8 cellular contexts compared by ENCODE assay signal in genomic region chr19:5827891-5828660, GRCh38. TPM values are rescaled to one million over a fixed set of nuclear protein-coding genes. Genes with fewer than 3 reads are reported as not detected.
A peak's percentile ranks its signal among the peaks of the same experiment; 100 is the strongest.
DNase-seq lines count a peak whose midpoint lies in the region; ATAC-seq and TF ChIP-seq lines count a peak whose summit lies in the region.

No MANE protein-coding gene starts in this region.

- peak overlapping the region; percentile 96 for H3K9ac ChIP-seq in HUES6 (ENCODE audit: low read length)

- no peaks in the 10 kb centered on the region; the same call in 1 of the 2 replicates for H3K27me3 ChIP-seq in HUES6 (ENCODE audit: control insufficient read depth, insufficient read depth, low read length)

- H3K36me3 ChIP-seq in HUES6 (ENCODE audit: control insufficient read depth, insufficient read depth, low read length): no peaks in the 10 kb centered on the region

- DNase-seq in DMS 273 (lab: John Stamatoyannopoulos, UW; ENCODE audit: unreplicated experiment) (peak; percentile 99), OCI-M2 (lab: John Stamatoyannopoulos, UW; ENCODE audit: unreplicated experiment) (peak; percentile 51), activated T-helper 1 cell treated with Interleukin-2 at 50 U/mL for 16 hours (ENCODE audit: low read depth) (peak; percentile 97), fibroblast of the aortic adventitia (ENCODE audit: low read depth) (peak; percentile 85)
- DNase-seq in natural killer cell treated with Interleukin-12 subunit alpha and Interleukin-12 subunit beta and Interleukin-15 and Interleukin-18, amount 100 ng/mL, for 72 hours (ENCODE audit: low spot score): peak; percentile 98

- peak overlapping the region; percentile 94 for H3K27ac Mint-ChIP-seq in natural killer cell treated with Interleukin-12 subunit alpha and Interleukin-12 subunit beta and Interleukin-15 and Interleukin-18, amount 100 ng/mL, for 72 hours
- peak overlapping the region; percentile 81 for H3K27ac Mint-ChIP-seq in stimulated activated memory B cell treated with anti-CD40 and anti-IgM and Interleukin-4, amounts not matched to agents 10 μg/mL and 1 μg/mL and 100 μg/mL, for 72 hours

- ATAC-seq in GM21526 (IDR thresholded peaks at IDR 0.05; ENCODE audit: low FRiP score, unreplicated experiment): peak; percentile 48
- peak; percentile 90 to 92 for ATAC-seq in natural killer cell treated with Interleukin-12 subunit alpha and Interleukin-12 subunit beta and Interleukin-15 and Interleukin-18, amount 100 ng/mL, for 72 hours
- ATAC-seq in stimulated activated memory B cell treated with anti-CD40 and anti-IgM and Interleukin-4, amounts not matched to agents 10 μg/mL and 1 μg/mL and 100 μg/mL, for 72 hours: peak; percentile 84

- peaks cover 10 to 15% of the 10 kb centered on the region in 2 donors for H3K4me1 Mint-ChIP-seq in natural killer cell treated with Interleukin-12 subunit alpha and Interleukin-12 subunit beta and Interleukin-15 and Interleukin-18, amount 100 ng/mL, for 72 hours (ENCODE audit: low read depth in 2 of 2)
- peaks cover 18% of the 10 kb centered on the region for H3K4me1 Mint-ChIP-seq in stimulated activated memory B cell treated with anti-CD40 and anti-IgM and Interleukin-4, amounts not matched to agents 10 μg/mL and 1 μg/mL and 100 μg/mL, for 72 hours

- H3K4me3 Mint-ChIP-seq in natural killer cell treated with Interleukin-12 subunit alpha and Interleukin-12 subunit beta and Interleukin-15 and Interleukin-18, amount 100 ng/mL, for 72 hours: peak overlapping the region; percentile 96
- peak overlapping the region; percentile 96 for H3K4me3 Mint-ChIP-seq in stimulated activated memory B cell treated with anti-CD40 and anti-IgM and Interleukin-4, amounts not matched to agents 10 μg/mL and 1 μg/mL and 100 μg/mL, for 72 hours

- H3K9me3 Mint-ChIP-seq in natural killer cell treated with Interleukin-12 subunit alpha and Interleukin-12 subunit beta and Interleukin-15 and Interleukin-18, amount 100 ng/mL, for 72 hours: no peaks in the 10 kb centered on the region
- H3K9me3 Mint-ChIP-seq in stimulated activated memory B cell treated with anti-CD40 and anti-IgM and Interleukin-4, amounts not matched to agents 10 μg/mL and 1 μg/mL and 100 μg/mL, for 72 hours: no peaks in the 10 kb centered on the region

- peaks cover 11% of the 10 kb centered on the region; the same call in 1 of the 2 replicates for H3K4me1 ChIP-seq in HUES6 (ENCODE audit: control insufficient read depth, insufficient read depth, low read length)

- H3K27me3 Mint-ChIP-seq in natural killer cell treated with Interleukin-12 subunit alpha and Interleukin-12 subunit beta and Interleukin-15 and Interleukin-18, amount 100 ng/mL, for 72 hours: no peaks in the 10 kb centered on the region
- H3K27me3 Mint-ChIP-seq in stimulated activated memory B cell treated with anti-CD40 and anti-IgM and Interleukin-4, amounts not matched to agents 10 μg/mL and 1 μg/mL and 100 μg/mL, for 72 hours: peaks cover 36% of the 10 kb centered on the region

- peak overlapping the region; percentile 90 for H3K27ac ChIP-seq in HUES6 (ENCODE audit: low read depth, low read length)

- H3K4me3 ChIP-seq in HUES6 (ENCODE audit: low read depth, low read length) (peak overlapping the region; percentile 88), fibroblast of the aortic adventitia (ENCODE audit: low read depth, low read length) (peak overlapping the region; percentile 75)

- no peaks in the 10 kb centered on the region for H3K36me3 Mint-ChIP-seq in natural killer cell treated with Interleukin-12 subunit alpha and Interleukin-12 subunit beta and Interleukin-15 and Interleukin-18, amount 100 ng/mL, for 72 hours
- no peaks in the 10 kb centered on the region for H3K36me3 Mint-ChIP-seq in stimulated activated memory B cell treated with anti-CD40 and anti-IgM and Interleukin-4, amounts not matched to agents 10 μg/mL and 1 μg/mL and 100 μg/mL, for 72 hours

- TF ChIP-seq CTCF in fibroblast of the aortic adventitia (IDR thresholded peaks at IDR 0.05; ENCODE audit: insufficient read depth, low read length): no peak

- no peaks in the 10 kb centered on the region for H3K9me3 ChIP-seq in HUES6 (ENCODE audit: control insufficient read depth, insufficient read depth, low read depth, low read length)

RNA-seq across cellular contexts. Expression of gene FUT6, which starts 11.4 kb away (rescaled TPM):
- total RNA-seq in fibroblast of the aortic adventitia (ENCODE audit: low replicate concordance): not detected in 2 replicates
- not detected for total RNA-seq in natural killer cell treated with Interleukin-12 subunit alpha and Interleukin-12 subunit beta and Interleukin-15 and Interleukin-18, amount 100 ng/mL, for 72 hours

RNA-seq across cellular contexts. Expression of gene FUT3, which starts 23.2 kb away (rescaled TPM):
- total RNA-seq in fibroblast of the aortic adventitia (ENCODE audit: low replicate concordance): not detected in 2 replicates
- not detected for total RNA-seq in natural killer cell treated with Interleukin-12 subunit alpha and Interleukin-12 subunit beta and Interleukin-15 and Interleukin-18, amount 100 ng/mL, for 72 hours

RNA-seq across cellular contexts. Expression of gene NRTN, which starts 23.2 kb away (rescaled TPM):
- 0.09 TPM in 1 of 2 replicates, not detected in the other for total RNA-seq in fibroblast of the aortic adventitia (ENCODE audit: low replicate concordance)
- not detected for total RNA-seq in natural killer cell treated with Interleukin-12 subunit alpha and Interleukin-12 subunit beta and Interleukin-15 and Interleukin-18, amount 100 ng/mL, for 72 hours

RNA-seq across cellular contexts. Expression of gene DUS3L, which starts 37.1 kb away (rescaled TPM):
- total RNA-seq in fibroblast of the aortic adventitia (ENCODE audit: low replicate concordance): 16.9 and 82.9 TPM in 2 replicates
- total RNA-seq in natural killer cell treated with Interleukin-12 subunit alpha and Interleukin-12 subunit beta and Interleukin-15 and Interleukin-18, amount 100 ng/mL, for 72 hours: 100 to 1,000 TPM in 1 of 2 donors, 10 to 100 TPM in 1; 90.1 to 155 TPM

RNA-seq across cellular contexts. Expression of gene FUT5, which starts 42.3 kb away (rescaled TPM):
- not detected in 2 replicates for total RNA-seq in fibroblast of the aortic adventitia (ENCODE audit: low replicate concordance)
- not detected for total RNA-seq in natural killer cell treated with Interleukin-12 subunit alpha and Interleukin-12 subunit beta and Interleukin-15 and Interleukin-18, amount 100 ng/mL, for 72 hours

Comparison
In these comparisons a context has a peak if more than half of its experiments do, and no peak if none do; other contexts are left out.
1. Peak in every context shown above with its lines: DNase-seq, ATAC-seq, H3K4me3 ChIP-seq and H3K27ac ChIP-seq.